In genomic region chr10:52210161-52210560, GRCh38 we compare ENCODE assay signal across 26 cellular contexts.
"Had no signal": no experiment of that assay in that cellular context is flagged by ENCODE, and none has a peak within 500 bp of the region (broad histone marks: within the 10 kb centered on the region; RNA-seq: fewer than 3 reads in every experiment).

No MANE protein-coding gene starts in this region.

- H3K27me3 Mint-ChIP-seq: activated CD4-positive, alpha-beta T cell treated with anti-CD3 and anti-CD28 coated beads, Interleukin-2, amount 10 ng/mL, durations not matched to agents 24 days and 14 days; activated CD8-positive, alpha-beta T cell treated with anti-CD3 and anti-CD28 coated beads for 36 hours had no signal

- ATAC-seq: activated CD8-positive, alpha-beta T cell treated with anti-CD3 and anti-CD28 coated beads for 36 hours; activated naive CD4-positive, alpha-beta T cell treated with anti-CD3 and anti-CD28 coated beads, Interleukin-2, amount 50 U/mL, for 72 hours had no signal

- DNase-seq: activated CD4-positive, alpha-beta T cell treated with anti-CD3 and anti-CD28 coated beads, Interleukin-2, amount 10 ng/mL, durations not matched to agents 24 days and 14 days; activated CD4-positive, alpha-beta T cell treated with anti-CD3 and anti-CD28 coated beads, Interleukin-2, amount 50 U/mL, for 4 hours; activated CD8-positive, alpha-beta T cell treated with anti-CD3 and anti-CD28 coated beads for 36 hours; activated gamma-delta T cell treated with Interleukin-2 at 50 U/mL for 16 hours; activated naive CD4-positive, alpha-beta T cell treated with anti-CD3 and anti-CD28 coated beads for 36 hours; activated T-cell treated with anti-CD3 and anti-CD28 coated beads, Interleukin-2, amount 50 U/mL, for 24 hours; anterior cingulate cortex; central memory CD4-positive, alpha-beta T cell; Kasumi-1; KG1; MM.1S; MV-4-11; NCI-H1092 treated with DMSO at 0.1 percent for 48 hours; NCI-H1417; NCI-H146; NCI-H187; NCI-H2029 treated with DMSO at 0.1 percent for 48 hours; NCI-H2107; NCI-H2171; NCI-H510A; NCI-H526; NCI-H748 treated with DMSO at 0.1 percent for 48 hours; NK-92 treated with Interleukin-12 subunit alpha and Interleukin-12 subunit beta, amount 100 ng/mL, for 24 hours; Right ventricle myocardium superior; T1000 had no signal

- H3K36me3 Mint-ChIP-seq: activated naive CD4-positive, alpha-beta T cell treated with anti-CD3 and anti-CD28 coated beads, Interleukin-2, amount 50 U/mL, for 72 hours had no signal

- H3K4me3 Mint-ChIP-seq: activated CD4-positive, alpha-beta T cell treated with anti-CD3 and anti-CD28 coated beads, Interleukin-2, amount 10 ng/mL, durations not matched to agents 24 days and 14 days; activated CD8-positive, alpha-beta T cell treated with anti-CD3 and anti-CD28 coated beads for 36 hours; activated naive CD4-positive, alpha-beta T cell treated with anti-CD3 and anti-CD28 coated beads for 36 hours; activated T-cell treated with anti-CD3 and anti-CD28 coated beads, Interleukin-2, amount 50 U/mL, for 24 hours had no signal

- H3K9me3 Mint-ChIP-seq: activated CD4-positive, alpha-beta T cell treated with anti-CD3 and anti-CD28 coated beads, Interleukin-2, amount 10 ng/mL, durations not matched to agents 24 days and 14 days; activated CD8-positive, alpha-beta T cell treated with anti-CD3 and anti-CD28 coated beads for 36 hours; activated naive CD4-positive, alpha-beta T cell treated with anti-CD3 and anti-CD28 coated beads for 36 hours; activated naive CD4-positive, alpha-beta T cell treated with anti-CD3 and anti-CD28 coated beads, Interleukin-2, amount 50 U/mL, for 72 hours; activated T-cell treated with anti-CD3 and anti-CD28 coated beads, Interleukin-2, amount 50 U/mL, for 24 hours had no signal

- H3K27ac Mint-ChIP-seq: activated CD4-positive, alpha-beta T cell treated with anti-CD3 and anti-CD28 coated beads, Interleukin-2, amount 10 ng/mL, durations not matched to agents 24 days and 14 days; activated CD8-positive, alpha-beta T cell treated with anti-CD3 and anti-CD28 coated beads for 36 hours; activated naive CD4-positive, alpha-beta T cell treated with anti-CD3 and anti-CD28 coated beads for 36 hours; activated naive CD4-positive, alpha-beta T cell treated with anti-CD3 and anti-CD28 coated beads, Interleukin-2, amount 50 U/mL, for 72 hours; activated T-cell treated with anti-CD3 and anti-CD28 coated beads, Interleukin-2, amount 50 U/mL, for 24 hours had no signal

- H3K4me1 Mint-ChIP-seq: activated CD4-positive, alpha-beta T cell treated with anti-CD3 and anti-CD28 coated beads, Interleukin-2, amount 10 ng/mL, durations not matched to agents 24 days and 14 days had no signal
